9 cellular contexts compared by ENCODE assay signal in the genomic region with DNA sequence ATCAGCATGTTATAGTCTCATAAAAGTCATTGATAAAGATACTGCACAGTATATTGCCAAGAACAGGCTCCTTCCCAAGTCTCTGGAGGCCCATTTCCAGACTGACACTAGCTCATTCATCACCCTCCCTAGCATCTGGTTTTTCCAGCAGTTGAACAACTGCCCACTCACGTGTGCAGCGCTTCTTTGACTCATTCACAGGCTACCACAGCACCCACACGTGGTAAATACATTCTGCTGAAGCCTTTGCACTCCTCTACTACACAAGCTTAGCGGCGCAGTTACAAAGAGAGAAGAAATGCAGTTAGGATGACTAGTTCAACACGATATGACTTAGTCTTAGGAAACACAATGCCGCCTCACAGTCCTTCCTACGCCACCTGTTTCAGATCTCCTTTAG.
A peak's percentile ranks its signal among the peaks of the same experiment; 100 is the strongest.
DNase-seq lines count a peak whose midpoint lies in the region; ATAC-seq lines count a peak whose summit lies in the region.
"Had no signal": no experiment of that assay in that cellular context is flagged by ENCODE, and none has a peak within 500 bp of the region (broad histone marks: within the 10 kb centered on the region; RNA-seq: fewer than 3 reads in every experiment).

No MANE protein-coding gene starts in this region.

- peaks cover 46% of the 10 kb centered on the region for H3K36me3 ChIP-seq in effector memory CD4-positive, alpha-beta T cell (ENCODE audit: control insufficient read depth, insufficient read depth, low read length)

- no peak overlapping the region for H3K4me3 ChIP-seq in effector memory CD4-positive, alpha-beta T cell (ENCODE audit: insufficient read depth, low read depth, low read length, poor library complexity, severe bottlenecking)

- no peak for ATAC-seq in GM18861 (IDR thresholded peaks at IDR 0.05; ENCODE audit: unreplicated experiment)

- peak overlapping the region; percentile 0 for H3K27ac ChIP-seq in substantia nigra (ENCODE audit: low read depth, low read length, poor library complexity, severe bottlenecking)
- H3K27ac ChIP-seq in effector memory CD4-positive, alpha-beta T cell (ENCODE audit: insufficient read depth, low read length, poor library complexity, severe bottlenecking), result no peak overlapping the region
- H3K27ac ChIP-seq: C4-2B had no signal

- H3K27me3 ChIP-seq in effector memory CD4-positive, alpha-beta T cell (replicated peaks; ENCODE audit: control insufficient read depth, insufficient read depth, low read length, poor library complexity, severe bottlenecking), result no peaks in the 10 kb centered on the region

- DNase-seq in activated effector memory CD4-positive, alpha-beta T cell treated with anti-CD3 and anti-CD28 coated beads, Interleukin-2, amount 50 U/mL, for 16 hours, result peak; percentile 75
- DNase-seq in activated effector memory CD4-positive, alpha-beta T cell treated with Interleukin-2 at 50 U/mL for 16 hours, result no peak
- DNase-seq in activated T-helper 9 cell treated with anti-CD3 and anti-CD28 coated beads, Interleukin-2, amount 50 U/mL, for 16 hours (ENCODE audit: low read depth), result peak; percentile 25
- peak; percentile 33 for DNase-seq in kidney glomerular epithelial cell (lab: John Stamatoyannopoulos, UW)
- DNase-seq in substantia nigra (lab: John Stamatoyannopoulos, UW), result peak in 33 of 49 donors; percentile 4 to 69 (median 34)
- DNase-seq in NCI-H2081 (lab: John Stamatoyannopoulos, UW), result no peak
- DNase-seq in effector memory CD4-positive, alpha-beta T cell, result no peak

- H3K4me1 ChIP-seq in effector memory CD4-positive, alpha-beta T cell (ENCODE audit: control insufficient read depth, insufficient read depth, low read length, poor library complexity, severe bottlenecking), result no peaks in the 10 kb centered on the region

- H3K9me3 ChIP-seq in effector memory CD4-positive, alpha-beta T cell (ENCODE audit: control insufficient read depth, low read length), result no peaks in the 10 kb centered on the region

Comparison
In these comparisons a context has a peak if more than half of its experiments do, and no peak if none do; other contexts are left out.
1. DNase-seq: peak in activated effector memory CD4-positive, alpha-beta T cell treated with anti-CD3 and anti-CD28 coated beads, Interleukin-2, amount 50 U/mL, for 16 hours (single experiment), activated T-helper 9 cell treated with anti-CD3 and anti-CD28 coated beads, Interleukin-2, amount 50 U/mL, for 16 hours (single experiment), kidney glomerular epithelial cell (single experiment) and substantia nigra (33 of 49); none in activated effector memory CD4-positive, alpha-beta T cell treated with Interleukin-2 at 50 U/mL for 16 hours (single experiment), NCI-H2081 (0 of 2) and effector memory CD4-positive, alpha-beta T cell (0 of 3).